Comparison of ENCODE assay signal across 8 cellular contexts in the genomic region with DNA sequence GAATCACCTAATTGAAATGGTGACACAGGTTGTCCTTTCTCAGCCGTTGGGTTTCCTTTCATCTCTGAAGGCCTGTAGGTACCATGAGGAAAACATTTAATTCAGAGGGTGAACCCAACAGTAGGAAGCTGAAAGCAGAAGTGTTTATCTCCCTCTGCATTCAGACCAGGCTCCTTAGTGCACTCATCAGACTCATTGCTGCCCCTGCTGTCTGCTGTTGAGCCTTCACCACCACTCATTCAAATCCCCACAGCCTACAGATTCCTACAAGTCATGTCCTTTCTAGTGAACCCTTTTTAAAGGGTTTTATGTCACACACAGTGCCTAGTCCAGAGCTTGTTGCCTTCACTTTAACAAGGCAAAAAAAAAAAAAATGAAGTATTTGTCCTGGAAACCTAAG. TPM values are rescaled to one million over a fixed set of nuclear protein-coding genes. Genes with fewer than 3 reads are reported as not detected.
DNase-seq lines count a peak whose midpoint lies in the region; ATAC-seq and TF ChIP-seq lines count a peak whose summit lies in the region.

No MANE protein-coding gene starts in this region.

- no peak overlapping the region for H3K27ac Mint-ChIP-seq in activated T-helper 2 cell treated with anti-CD3 and anti-CD28 coated beads, Interferon-gamma antibody, Interleukin-2, Interleukin-4, amounts not matched to agents 10 μg/mL and 5 μg/mL and 100 μg/mL, durations not matched to agents 14 hours and 24 hours and 36 hours

- H3K4me3 ChIP-seq in fibroblast of villous mesenchyme (ENCODE audit: low read depth, low read length): no peak overlapping the region

- peak; percentile 57 for TF ChIP-seq CTCF in fibroblast of villous mesenchyme (IDR thresholded peaks at IDR 0.05; ENCODE audit: insufficient read depth, low read depth, low read length)

- peak; percentile 51 to 73 for ATAC-seq in activated CD4-positive, CD25-positive, alpha-beta regulatory T cell treated with anti-CD3 and anti-CD28 coated beads, Interleukin-2, amount 50 U/mL, for 24 hours
- ATAC-seq in GM21381 (IDR thresholded peaks at IDR 0.05; ENCODE audit: unreplicated experiment): peak; percentile 96
- ATAC-seq in HG03520 (IDR thresholded peaks at IDR 0.05; ENCODE audit: unreplicated experiment): peak; percentile 95

- no peak overlapping the region for H3K4me3 Mint-ChIP-seq in activated T-helper 2 cell treated with anti-CD3 and anti-CD28 coated beads, Interferon-gamma antibody, Interleukin-2, Interleukin-4, amounts not matched to agents 10 μg/mL and 5 μg/mL and 100 μg/mL, durations not matched to agents 14 hours and 24 hours and 36 hours (ENCODE audit: low read depth)

- no peak for DNase-seq in activated CD4-positive, CD25-positive, alpha-beta regulatory T cell treated with anti-CD3 and anti-CD28 coated beads, Interleukin-2, amount 50 U/mL, for 72 hours
- peak; percentile 44 for DNase-seq in SW480 (ENCODE audit: low spot score)
- peak; percentile 26 for DNase-seq in fibroblast of villous mesenchyme (ENCODE audit: low read depth)
- peak; percentile 10 for DNase-seq in stimulated activated CD4-positive, alpha-beta T cell treated with anti-CD3 and anti-CD28 coated beads, Interleukin-4, amount 100 ng/mL, for 24 hours
- DNase-seq in activated T-helper 2 cell treated with anti-CD3 and anti-CD28 coated beads, Interferon-gamma antibody, Interleukin-2, Interleukin-4, amounts not matched to agents 10 μg/mL and 5 μg/mL and 100 μg/mL, durations not matched to agents 14 hours and 24 hours and 36 hours (ENCODE audit: low spot score): no peak

- H3K4me1 Mint-ChIP-seq in activated T-helper 2 cell treated with anti-CD3 and anti-CD28 coated beads, Interferon-gamma antibody, Interleukin-2, Interleukin-4, amounts not matched to agents 10 μg/mL and 5 μg/mL and 100 μg/mL, durations not matched to agents 14 hours and 24 hours and 36 hours (ENCODE audit: low read depth): peaks cover 8% of the 10 kb centered on the region

- H3K36me3 Mint-ChIP-seq in activated T-helper 2 cell treated with anti-CD3 and anti-CD28 coated beads, Interferon-gamma antibody, Interleukin-2, Interleukin-4, amounts not matched to agents 10 μg/mL and 5 μg/mL and 100 μg/mL, durations not matched to agents 14 hours and 24 hours and 36 hours (ENCODE audit: low read depth): peaks cover 32% of the 10 kb centered on the region

- intact Hi-C loops in activated T-helper 2 cell treated with anti-CD3 and anti-CD28 coated beads, Interferon-gamma antibody, Interleukin-2, Interleukin-4, amounts not matched to agents 10 μg/mL and 5 μg/mL and 100 μg/mL, durations not matched to agents 14 hours and 24 hours and 36 hours (cut with micrococcal nuclease): no loop called here

- H3K9me3 Mint-ChIP-seq in activated T-helper 2 cell treated with anti-CD3 and anti-CD28 coated beads, Interferon-gamma antibody, Interleukin-2, Interleukin-4, amounts not matched to agents 10 μg/mL and 5 μg/mL and 100 μg/mL, durations not matched to agents 14 hours and 24 hours and 36 hours: no peaks in the 10 kb centered on the region

- no peaks in the 10 kb centered on the region for H3K27me3 Mint-ChIP-seq in activated T-helper 2 cell treated with anti-CD3 and anti-CD28 coated beads, Interferon-gamma antibody, Interleukin-2, Interleukin-4, amounts not matched to agents 10 μg/mL and 5 μg/mL and 100 μg/mL, durations not matched to agents 14 hours and 24 hours and 36 hours (ENCODE audit: low read depth)

RNA-seq across cellular contexts. Expression of gene WDR48, which starts 13.4 kb away (rescaled TPM):
- total RNA-seq in fibroblast of villous mesenchyme: 19.6 and 30.2 TPM in 2 replicates
- 35.1 and 38.6 TPM in 2 replicates for total RNA-seq in activated T-helper 2 cell treated with anti-CD3 and anti-CD28 coated beads, Interferon-gamma antibody, Interleukin-2, Interleukin-4, amounts not matched to agents 10 μg/mL and 5 μg/mL and 100 μg/mL, durations not matched to agents 14 hours and 24 hours and 36 hours

RNA-seq across cellular contexts. Expression of gene SCN11A, which starts 13.5 kb away (rescaled TPM):
- under 0.01 TPM in 2 replicates for total RNA-seq in fibroblast of villous mesenchyme
- total RNA-seq in activated T-helper 2 cell treated with anti-CD3 and anti-CD28 coated beads, Interferon-gamma antibody, Interleukin-2, Interleukin-4, amounts not matched to agents 10 μg/mL and 5 μg/mL and 100 μg/mL, durations not matched to agents 14 hours and 24 hours and 36 hours: 0.02 TPM in 2 replicates

RNA-seq across cellular contexts. Expression of gene GORASP1, which starts 42.2 kb away (rescaled TPM):
- 44.9 and 50.9 TPM in 2 replicates for total RNA-seq in fibroblast of villous mesenchyme
- 31.8 and 32.6 TPM in 2 replicates for total RNA-seq in activated T-helper 2 cell treated with anti-CD3 and anti-CD28 coated beads, Interferon-gamma antibody, Interleukin-2, Interleukin-4, amounts not matched to agents 10 μg/mL and 5 μg/mL and 100 μg/mL, durations not matched to agents 14 hours and 24 hours and 36 hours

RNA-seq across cellular contexts. Expression of gene TTC21A, which starts 42.3 kb away (rescaled TPM):
- 3.5 and 3.9 TPM in 2 replicates for total RNA-seq in fibroblast of villous mesenchyme
- total RNA-seq in activated T-helper 2 cell treated with anti-CD3 and anti-CD28 coated beads, Interferon-gamma antibody, Interleukin-2, Interleukin-4, amounts not matched to agents 10 μg/mL and 5 μg/mL and 100 μg/mL, durations not matched to agents 14 hours and 24 hours and 36 hours: 0.55 TPM in 2 replicates

Comparison
In these comparisons a context has a peak if more than half of its experiments do, and no peak if none do; other contexts are left out.
1. DNase-seq: peak in SW480 (single experiment), fibroblast of villous mesenchyme (single experiment) and stimulated activated CD4-positive, alpha-beta T cell treated with anti-CD3 and anti-CD28 coated beads, Interleukin-4, amount 100 ng/mL, for 24 hours (single experiment); none in activated CD4-positive, CD25-positive, alpha-beta regulatory T cell treated with anti-CD3 and anti-CD28 coated beads, Interleukin-2, amount 50 U/mL, for 72 hours (single experiment) and activated T-helper 2 cell treated with anti-CD3 and anti-CD28 coated beads, Interferon-gamma antibody, Interleukin-2, Interleukin-4, amounts not matched to agents 10 μg/mL and 5 μg/mL and 100 μg/mL, durations not matched to agents 14 hours and 24 hours and 36 hours (single experiment).
2. Peak in every context shown above with its lines, with median percentiles within 50 percentile points of each other: ATAC-seq.